ENCODE assay signal across 28 cellular contexts in genomic region chr6:83885984-83886383, GRCh38. TPM values are rescaled to one million over a fixed set of nuclear protein-coding genes. Genes with fewer than 3 reads are reported as not detected.
"Had no signal": no experiment of that assay in that cellular context is flagged by ENCODE, and none has a peak within 500 bp of the region (broad histone marks: within the 10 kb centered on the region; RNA-seq: fewer than 3 reads in every experiment).

No MANE protein-coding gene starts in this region.

- H3K9me3 Mint-ChIP-seq: activated naive CD4-positive, alpha-beta T cell treated with anti-CD3 and anti-CD28 coated beads for 36 hours; effector memory CD8-positive, alpha-beta T cell; natural killer cell; neural progenitor cell had no signal

- H3K4me3 Mint-ChIP-seq: activated naive CD4-positive, alpha-beta T cell treated with anti-CD3 and anti-CD28 coated beads for 36 hours; activated naive CD8-positive, alpha-beta T cell treated with anti-CD3 and anti-CD28 coated beads for 36 hours; effector memory CD8-positive, alpha-beta T cell; natural killer cell; neural progenitor cell had no signal

- H3K27ac Mint-ChIP-seq: activated naive CD4-positive, alpha-beta T cell treated with anti-CD3 and anti-CD28 coated beads for 36 hours; activated naive CD8-positive, alpha-beta T cell treated with anti-CD3 and anti-CD28 coated beads for 36 hours; effector memory CD8-positive, alpha-beta T cell; natural killer cell; neural progenitor cell had no signal

- DNase-seq: activated CD4-positive, alpha-beta T cell treated with anti-CD3 and anti-CD28 coated beads for 4 hours; activated CD4-positive, alpha-beta T cell treated with anti-CD3 and anti-CD28 coated beads, Interleukin-2, amount 50 U/mL, for 4 hours; activated CD8-positive, alpha-beta memory T cell treated with anti-CD3 and anti-CD28 coated beads for 24 hours; activated effector memory CD4-positive, alpha-beta T cell treated with Interleukin-2 at 50 U/mL for 16 hours; activated naive CD4-positive, alpha-beta T cell treated with anti-CD3 and anti-CD28 coated beads for 36 hours; activated naive CD8-positive, alpha-beta T cell treated with anti-CD3 and anti-CD28 coated beads for 36 hours; adrenal gland; brain microvascular endothelial cell; dorsolateral prefrontal cortex; effector memory CD8-positive, alpha-beta T cell; erythroblast; gastrocnemius medialis; glutamatergic neuron; left lung; lower lobe of right lung; mesendoderm; natural killer cell; stimulated activated CD4-positive, alpha-beta T cell treated with anti-CD3 and anti-CD28 coated beads, Interleukin-15, amount 100 ng/mL, for 24 hours; stimulated activated CD4-positive, alpha-beta T cell treated with anti-CD3 and anti-CD28 coated beads, Interleukin-2, amount 100 ng/mL, for 24 hours; stimulated activated naive CD4-positive, alpha-beta T cell treated with Interleukin-2 at 50 U/mL for 16 hours; testis; transverse colon had no signal

- H3K36me3 Mint-ChIP-seq: natural killer cell, neural progenitor cell had no signal

- H3K27me3 Mint-ChIP-seq: activated naive CD8-positive, alpha-beta T cell treated with anti-CD3 and anti-CD28 coated beads for 36 hours; effector memory CD8-positive, alpha-beta T cell had no signal

- ATAC-seq: effector memory CD8-positive, alpha-beta T cell; gastrocnemius medialis; left lung; lower lobe of right lung; natural killer cell had no signal

RNA-seq across cellular contexts. Expression of gene RIPPLY2, which starts 32.8 kb away (rescaled TPM):
- total RNA-seq: activated naive CD4-positive, alpha-beta T cell treated with anti-CD3 and anti-CD28 coated beads for 36 hours; activated naive CD8-positive, alpha-beta T cell treated with anti-CD3 and anti-CD28 coated beads for 36 hours; astrocyte; cardiac septum; gastrocnemius medialis; left lung; lower lobe of right lung; natural killer cell; omental fat pad; pulmonary artery endothelial cell; right atrium auricular region; transverse colon had no signal
